ENCODE assay signal across 1 cellular context in genomic region chr12:120534703-120535655, GRCh38.
TF ChIP-seq lines count a peak whose summit lies in the region.

No MANE protein-coding gene starts in this region.

TF ChIP-seq in K562, 482 proteins besides CTCF, POLR2A, EP300 and RAD21 (continues in another document):
- TF ChIP-seq NKRF (IDR thresholded peaks at IDR 0.05; ENCODE audit: borderline replicate concordance) (0 out of 2 replicates have a peak, but pooled peaks have one; percentile 12), ZBTB40 (IDR thresholded peaks at IDR 0.05) (0 out of 2 replicates have a peak, but pooled peaks have one; percentile 25), ZBTB40 (CRISPR knock-in tag; IDR thresholded peaks at IDR 0.05) (no peak), RAD51 (IDR thresholded peaks at IDR 0.05; ENCODE audit: borderline replicate concordance, low read depth) (no peak), GABPB1 (CRISPR knock-in tag; IDR thresholded peaks at IDR 0.05) (peak; percentile 60; the same call in 1 of the 2 replicates), ZNF644 (tag; IDR thresholded peaks at IDR 0.05; ENCODE audit: low read depth) (no peak), BRCA1 (IDR thresholded peaks at IDR 0.05) (no peak), BRCA1 (CRISPR knock-in tag; IDR thresholded peaks at IDR 0.05) (no peak), HMGXB4 (CRISPR knock-in tag; IDR thresholded peaks at IDR 0.05) (0 out of 2 replicates have a peak, but pooled peaks have one; percentile 72), TEAD4 (IDR thresholded peaks at IDR 0.05; ENCODE audit: low read length) (peak; percentile 79), TEAD4 (CRISPR knock-in tag; IDR thresholded peaks at IDR 0.05; ENCODE audit: borderline replicate concordance) (no peak), PHF20 (IDR thresholded peaks at IDR 0.05; ENCODE audit: partially characterized antibody) (peak; percentile 9), CTBP1 (IDR thresholded peaks at IDR 0.05; ENCODE audit: borderline replicate concordance) (0 out of 2 replicates have a peak, but pooled peaks have one; percentile 9), ZNF277 (CRISPR knock-in tag; IDR thresholded peaks at IDR 0.05; ENCODE audit: borderline replicate concordance) (no peak), KDM1A (IDR thresholded peaks at IDR 0.05) (peak; percentile 81 to 86; a peak in 3 of 4 replicates), ZFP91 (CRISPR knock-in tag; IDR thresholded peaks at IDR 0.05) (no peak), U2AF1 (optimal IDR thresholded peaks at IDR 0.05; ENCODE audit: low read depth, low read length) (peak; percentile 71), SMAD4 (CRISPR knock-in tag; conservative IDR thresholded peaks at IDR 0.05) (peak; percentile 54; the same call in 1 of the 2 replicates), MAZ (CRISPR knock-in tag; conservative IDR thresholded peaks at IDR 0.05 in 1 of 2, IDR thresholded peaks at IDR 0.05 in 1 of 2) (peak in 1 of 2 experiments; percentile 65; a peak in 2 of 4 replicates), KDM5B (IDR thresholded peaks at IDR 0.05; ENCODE audit: insufficient replicate concordance, low read depth, low read length) (no peak), HMGN3 (IDR thresholded peaks at IDR 0.05; ENCODE audit: borderline replicate concordance, extremely low read depth, insufficient read length, low read depth, low read length) (peak; percentile 16), RBBP5 (IDR thresholded peaks at IDR 0.05; ENCODE audit: borderline replicate concordance, insufficient read depth, low read length, poor library complexity, severe bottlenecking) (peak; percentile 89), BRD9 (IDR thresholded peaks at IDR 0.05; ENCODE audit: low read depth, partially characterized antibody) (no peak), RBM14 (IDR thresholded peaks at IDR 0.05; ENCODE audit: borderline replicate concordance, insufficient read depth, low read depth, low read length) (0 out of 2 replicates have a peak, but pooled peaks have one; percentile 73), DACH1 (IDR thresholded peaks at IDR 0.05; ENCODE audit: partially characterized antibody) (peak; percentile 66), HSF4 (CRISPR knock-in tag; IDR thresholded peaks at IDR 0.05; ENCODE audit: borderline replicate concordance) (no peak), KLF16 (IDR thresholded peaks at IDR 0.05) (peak; percentile 25; the same call in 1 of the 2 replicates), ZNF146 (CRISPR knock-in tag; IDR thresholded peaks at IDR 0.05; ENCODE audit: unreplicated experiment) (no peak), STAT5A (IDR thresholded peaks at IDR 0.05; ENCODE audit: borderline replicate concordance, low read length) (peak; percentile 52; the same call in 1 of the 2 replicates), NR2C1 (IDR thresholded peaks at IDR 0.05) (no peak), NR2C1 (tag; IDR thresholded peaks at IDR 0.05) (0 out of 2 replicates have a peak, but pooled peaks have one; percentile 36), KLF13 (tag; IDR thresholded peaks at IDR 0.05; ENCODE audit: borderline replicate concordance, low read depth) (no peak), HDAC1 (IDR thresholded peaks at IDR 0.05) (peak in 1 of 2 experiments; percentile 36; a peak in 1 of 4 replicates), ZNF518B (CRISPR knock-in tag; IDR thresholded peaks at IDR 0.05) (no peak), PML (IDR thresholded peaks at IDR 0.05; ENCODE audit: low read length) (peak; percentile 73), SMARCA4 (IDR thresholded peaks at IDR 0.05) (peak; percentile 76), ATF1 (CRISPR knock-in tag; IDR thresholded peaks at IDR 0.05) (no peak), ATF1 (tag; IDR thresholded peaks at IDR 0.05) (peak; percentile 15; the same call in 1 of the 2 replicates), ZZZ3 (IDR thresholded peaks at IDR 0.05) (no peak), ZNF134 (CRISPR knock-in tag; conservative IDR thresholded peaks at IDR 0.05) (no peak), LCOR (CRISPR knock-in tag; IDR thresholded peaks at IDR 0.05) (peak; percentile 43; the same call in 1 of the 2 replicates), CREB1 (IDR thresholded peaks at IDR 0.05) (no peak), CREB1 (CRISPR knock-in tag; IDR thresholded peaks at IDR 0.05) (0 out of 2 replicates have a peak, but pooled peaks have one; percentile 14), IRF2 (CRISPR knock-in tag; IDR thresholded peaks at IDR 0.05) (0 out of 2 replicates have a peak, but pooled peaks have one; percentile 35), PHF21A (IDR thresholded peaks at IDR 0.05; ENCODE audit: borderline replicate concordance, low read depth) (0 out of 2 replicates have a peak, but pooled peaks have one; percentile 40)
